Comparison of ENCODE assay signal across 8 cellular contexts in the genomic region with DNA sequence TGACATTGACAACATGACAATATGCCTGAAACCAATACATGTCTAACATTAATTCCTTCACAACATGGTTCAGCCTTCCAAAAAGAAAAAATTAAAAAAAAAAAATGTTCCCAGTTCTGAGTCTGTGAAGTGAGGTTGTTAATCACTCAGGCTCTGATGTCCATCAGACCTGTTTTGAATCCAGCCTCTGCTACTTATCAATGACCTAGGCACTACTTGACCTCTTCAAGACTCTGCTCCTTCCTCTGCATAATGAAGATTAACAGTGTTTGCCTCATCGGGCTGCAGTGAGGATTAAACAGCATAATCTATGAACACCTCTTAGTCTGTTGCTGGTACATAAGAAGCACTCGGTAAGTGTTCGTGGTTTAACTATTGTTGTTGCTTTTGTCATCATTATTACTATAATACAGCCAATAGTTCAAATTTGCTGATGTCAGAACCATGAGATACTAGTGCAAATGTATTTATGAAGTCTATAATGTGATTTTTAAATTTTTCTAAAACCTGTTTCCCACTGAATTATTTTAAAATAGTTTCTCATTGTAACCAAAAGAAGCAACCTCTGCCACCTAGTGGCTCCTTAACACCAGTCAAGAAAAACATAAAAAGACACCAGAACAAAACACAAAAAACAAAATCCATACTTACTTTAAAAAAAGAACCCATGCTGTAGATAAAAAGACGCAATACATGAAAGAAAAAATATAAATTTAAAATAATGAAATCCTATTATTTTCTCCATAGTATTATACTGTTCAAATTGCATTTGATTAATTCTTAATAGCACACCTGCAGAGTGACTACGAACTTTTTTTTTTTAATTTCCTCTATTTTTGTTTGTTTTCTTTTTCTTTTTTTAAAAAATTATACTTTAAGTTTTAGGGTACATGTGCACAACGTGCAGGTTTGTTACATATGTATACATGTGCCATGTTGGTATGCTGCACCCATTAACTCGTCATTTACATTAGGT. TPM values are rescaled to one million over a fixed set of nuclear protein-coding genes. Genes with fewer than 3 reads are reported as not detected.
DNase-seq lines count a peak whose midpoint lies in the region; ATAC-seq and TF ChIP-seq lines count a peak whose summit lies in the region.

No MANE protein-coding gene starts in this region.

- H3K27me3 ChIP-seq in ovary: no peaks in the 10 kb centered on the region

- WGBS in ovary, 3 donors: 47 to 60% (median 50%) methylated on average over 7 of the region's 7 CpGs

- no peak overlapping the region for H3K4me3 Mint-ChIP-seq in naive thymus-derived CD8-positive, alpha-beta T cell

- H3K27ac Mint-ChIP-seq in naive thymus-derived CD8-positive, alpha-beta T cell: no peak overlapping the region

- no peaks in the 10 kb centered on the region for H3K4me1 ChIP-seq in ovary (ENCODE audit: insufficient read depth)

- H3K4me1 Mint-ChIP-seq in naive thymus-derived CD8-positive, alpha-beta T cell: no peaks in the 10 kb centered on the region

- H3K9me3 ChIP-seq in ovary: no peaks in the 10 kb centered on the region

- H3K4me3 ChIP-seq in ovary: no peak overlapping the region

- peak; percentile 8 to 24 for DNase-seq in NCI-H526 (lab: John Stamatoyannopoulos, UW)
- DNase-seq in NCI-H526 treated with DMSO at 0.1 percent for 48 hours (lab: John Stamatoyannopoulos, UW): no peak
- DNase-seq in NCI-H2227 treated with DMSO at 0.1 percent for 48 hours (lab: John Stamatoyannopoulos, UW): peak; percentile 52
- peak; percentile 45 for DNase-seq in dedifferentiated amniotic fluid mesenchymal stem cell (ENCODE audit: extremely low spot score)
- DNase-seq in ovary: no peak
- no peak for DNase-seq in naive thymus-derived CD8-positive, alpha-beta T cell
- no peak for DNase-seq in mucosa of gallbladder (ENCODE audit: low spot score)

- TF ChIP-seq EP300 in ovary (IDR thresholded peaks at IDR 0.05): no peak

- TF ChIP-seq POLR2A in ovary (IDR thresholded peaks at IDR 0.05): no peak

- H3K36me3 Mint-ChIP-seq in naive thymus-derived CD8-positive, alpha-beta T cell: peaks cover 2 to 20% (median 6%) of the 10 kb centered on the region in 3 donors

- POLR2A ChIA-PET in naive thymus-derived CD8-positive, alpha-beta T cell (lab: Charles Lee): no interaction called here

- no peak overlapping the region for H3K27ac ChIP-seq in ovary

- no peak for ATAC-seq in HG03342 (IDR thresholded peaks at IDR 0.05; ENCODE audit: unreplicated experiment)
- no peak for ATAC-seq in naive thymus-derived CD8-positive, alpha-beta T cell

- peaks cover 0 to 7% (median 2%) of the 10 kb centered on the region in 9 donors for H3K9me3 Mint-ChIP-seq in naive thymus-derived CD8-positive, alpha-beta T cell

- H3K27me3 Mint-ChIP-seq in naive thymus-derived CD8-positive, alpha-beta T cell: peaks cover 0 to 3% (median 0%) of the 10 kb centered on the region in 5 donors

- peak in 2 of 3 donors; percentile 44 to 52 for TF ChIP-seq CTCF in ovary (IDR thresholded peaks at IDR 0.05)

- no peaks in the 10 kb centered on the region for H3K36me3 ChIP-seq in ovary

- intact Hi-C loops in ovary (cut with DNase I): loop anchor here in 3 of 4 donors (5.0 to 10.0 kb wide), 2 partner anchors 265 to 267 kb away; no protein-coding TSS in a partner anchor

RNA-seq across cellular contexts. Expression of a gene that starts 20.3 kb away (rescaled TPM):
- total RNA-seq in ovary (10 to 100 TPM; 14.4 to 28.7 (median 20.7) TPM), mucosa of gallbladder (31.7 TPM)
- 10 to 100 TPM; 11.2 to 18.8 TPM for polyA plus RNA-seq in ovary
- 10 to 100 TPM; 21.7 to 24.6 TPM for total RNA-seq in naive thymus-derived CD8-positive, alpha-beta T cell
- 10 to 100 TPM; 28.1 to 41.8 (median 28.9) TPM for polyA plus RNA-seq in naive thymus-derived CD8-positive, alpha-beta T cell

Comparison
In these comparisons a context has a peak if more than half of its experiments do, and no peak if none do; other contexts are left out.
1. DNase-seq: peak in NCI-H526 (2 of 2), NCI-H2227 treated with DMSO at 0.1 percent for 48 hours (single experiment) and dedifferentiated amniotic fluid mesenchymal stem cell (single experiment); none in NCI-H526 treated with DMSO at 0.1 percent for 48 hours (single experiment), ovary (0 of 5), naive thymus-derived CD8-positive, alpha-beta T cell (0 of 10) and mucosa of gallbladder (single experiment).